In the genomic region with DNA sequence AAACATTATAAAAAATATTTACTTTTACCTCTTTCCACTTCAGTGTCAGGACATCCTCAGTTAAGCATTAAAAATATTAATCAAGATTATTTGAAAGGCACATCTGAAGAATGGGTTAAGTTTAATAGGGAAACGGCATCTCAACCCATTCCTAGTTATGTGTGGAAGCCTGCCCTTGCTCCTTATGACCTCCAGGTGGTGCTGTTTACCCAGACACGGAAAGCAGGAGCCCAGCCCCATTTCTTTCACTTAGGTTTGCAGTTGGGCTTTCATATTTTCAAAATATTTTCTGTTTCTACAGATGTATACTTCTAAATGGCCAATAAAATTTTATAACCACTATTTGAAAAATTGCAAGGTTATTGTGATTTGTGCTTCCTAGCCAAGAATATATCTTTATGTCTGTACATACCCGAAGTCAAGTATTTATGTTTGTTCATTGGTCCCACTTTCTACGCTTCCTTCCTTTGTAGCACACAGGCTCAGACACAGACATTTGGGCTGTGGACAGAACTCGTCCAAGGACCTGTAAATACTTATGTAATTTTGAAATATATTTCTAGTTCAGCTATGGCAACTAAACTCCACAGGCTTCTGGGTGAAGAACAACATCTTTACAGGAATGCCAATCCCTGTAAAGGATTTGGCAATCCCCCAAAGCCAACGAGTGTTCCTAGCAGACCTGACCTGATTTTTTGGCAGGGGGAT, we compare ENCODE assay signal across 7 cellular contexts.
DNase-seq lines count a peak whose midpoint lies in the region; TF ChIP-seq lines count a peak whose summit lies in the region.

No MANE protein-coding gene starts in this region.

- CTCF ChIA-PET in HEK293 (lab: Yijun Ruan, JAX) = interaction anchor here (0.6 to 1.9 kb wide), 18 partner anchors 10 to 1772 kb away, joined by 3 to 9 read pairs (median 4); no protein-coding TSS in a partner anchor

- TF ChIP-seq CTCF in GM12872 (IDR thresholded peaks at IDR 0.05; ENCODE audit: insufficient read depth, low read depth, low read length) (peak; percentile 89), HEK293 (tag by site-specific recombination; IDR thresholded peaks at IDR 0.05) (peak; percentile 34; the same call in 1 of the 2 replicates), chondrocyte (IDR thresholded peaks at IDR 0.05) (peak; percentile 99)

- H3K36me3 Mint-ChIP-seq in chondrocyte (ENCODE audit: low read depth) = peaks cover 1% of the 10 kb centered on the region

- no peak overlapping the region for H3K4me3 ChIP-seq in HEK293 (ENCODE audit: low read depth, low read length)

- peaks cover 5% of the 10 kb centered on the region; the same call in 1 of the 2 replicates for H3K4me1 ChIP-seq in HEK293 (ENCODE audit: control insufficient read depth, insufficient read depth, low read length)

- H3K27me3 ChIP-seq in layer of hippocampus (ENCODE audit: control insufficient read depth, insufficient read depth, low read length) = no peaks in the 10 kb centered on the region

- H3K4me3 Mint-ChIP-seq in chondrocyte (ENCODE audit: unreplicated experiment) = no peak overlapping the region

- H3K27ac Mint-ChIP-seq in chondrocyte (ENCODE audit: unreplicated experiment) = peak overlapping the region; percentile 4

- no peaks in the 10 kb centered on the region for H3K36me3 ChIP-seq in HEK293 (ENCODE audit: control insufficient read depth in 2 of 2, insufficient read depth in 1 of 2, low read length in 2 of 2)

- DNase-seq in NCI-H1092 treated with DMSO at 0.1 percent for 48 hours (lab: John Stamatoyannopoulos, UW) (peak; percentile 67), T-helper 1 cell (peak in 3 of 5 donors; percentile 6 to 20 (median 8)), chondrocyte (ENCODE audit: low spot score) (no peak)
- DNase-seq in stimulated activated CD4-positive, alpha-beta T cell treated with anti-CD3 and anti-CD28 coated beads, Interleukin-4, amount 100 ng/mL, for 1 hour = peak; percentile 8

- no peak overlapping the region for H3K27ac ChIP-seq in HEK293 (ENCODE audit: extremely low read depth, low read depth, low read length)
- H3K27ac ChIP-seq in layer of hippocampus (ENCODE audit: low read depth, low read length) = peak overlapping the region; percentile 32

- H3K27me3 Mint-ChIP-seq in chondrocyte (ENCODE audit: low read depth) = no peaks in the 10 kb centered on the region

- POLR2A ChIA-PET in HEK293 (lab: Yijun Ruan, JAX) = no interaction called here

- no peaks in the 10 kb centered on the region for H3K9me3 ChIP-seq in HEK293 (ENCODE audit: control insufficient read depth, insufficient read depth, low read depth, low read length)

- H3K9me3 Mint-ChIP-seq in chondrocyte (ENCODE audit: low read depth) = no peaks in the 10 kb centered on the region

- H3K4me1 Mint-ChIP-seq in chondrocyte (ENCODE audit: low read depth) = peaks cover 11% of the 10 kb centered on the region

TF ChIP-seq in HEK293, 187 proteins besides CTCF, POLR2A, EP300 and RAD21:
- TF ChIP-seq, protein P1, sequence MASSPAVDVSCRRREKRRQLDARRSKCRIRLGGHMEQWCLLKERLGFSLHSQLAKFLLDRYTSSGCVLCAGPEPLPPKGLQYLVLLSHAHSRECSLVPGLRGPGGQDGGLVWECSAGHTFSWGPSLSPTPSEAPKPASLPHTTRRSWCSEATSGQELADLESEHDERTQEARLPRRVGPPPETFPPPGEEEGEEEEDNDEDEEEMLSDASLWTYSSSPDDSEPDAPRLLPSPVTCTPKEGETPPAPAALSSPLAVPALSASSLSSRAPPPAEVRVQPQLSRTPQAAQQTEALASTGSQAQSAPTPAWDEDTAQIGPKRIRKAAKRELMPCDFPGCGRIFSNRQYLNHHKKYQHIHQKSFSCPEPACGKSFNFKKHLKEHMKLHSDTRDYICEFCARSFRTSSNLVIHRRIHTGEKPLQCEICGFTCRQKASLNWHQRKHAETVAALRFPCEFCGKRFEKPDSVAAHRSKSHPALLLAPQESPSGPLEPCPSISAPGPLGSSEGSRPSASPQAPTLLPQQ (tag by site-specific recombination; IDR thresholded peaks at IDR 0.05) = 0 out of 2 replicates have a peak, but pooled peaks have one; percentile 14
- TF ChIP-seq ZNF223 (tag by site-specific recombination; IDR thresholded peaks at IDR 0.05) (no peak), ZNF335 (tag by site-specific recombination; conservative IDR thresholded peaks at IDR 0.05) (no peak), ZNF202 (tag by site-specific recombination; IDR thresholded peaks at IDR 0.05; ENCODE audit: borderline replicate concordance) (no peak), ZNF155 (tag by site-specific recombination; IDR thresholded peaks at IDR 0.05) (no peak), ZNF654 (tag by site-specific recombination; IDR thresholded peaks at IDR 0.05; ENCODE audit: low read depth) (peak; percentile 73)
- TF ChIP-seq, protein P2, sequence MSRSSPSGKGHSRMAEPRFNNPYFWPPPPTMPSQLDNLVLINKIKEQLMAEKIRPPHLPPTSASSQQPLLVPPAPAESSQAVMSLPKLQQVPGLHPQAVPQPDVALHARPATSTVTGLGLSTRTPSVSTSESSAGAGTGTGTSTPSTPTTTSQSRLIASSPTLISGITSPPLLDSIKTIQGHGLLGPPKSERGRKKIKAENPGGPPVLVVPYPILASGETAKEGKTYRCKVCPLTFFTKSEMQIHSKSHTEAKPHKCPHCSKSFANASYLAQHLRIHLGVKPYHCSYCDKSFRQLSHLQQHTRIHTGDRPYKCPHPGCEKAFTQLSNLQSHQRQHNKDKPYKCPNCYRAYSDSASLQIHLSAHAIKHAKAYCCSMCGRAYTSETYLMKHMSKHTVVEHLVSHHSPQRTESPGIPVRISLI (tag by site-specific recombination; IDR thresholded peaks at IDR 0.05) = no peak
- TF ChIP-seq, protein P3, sequence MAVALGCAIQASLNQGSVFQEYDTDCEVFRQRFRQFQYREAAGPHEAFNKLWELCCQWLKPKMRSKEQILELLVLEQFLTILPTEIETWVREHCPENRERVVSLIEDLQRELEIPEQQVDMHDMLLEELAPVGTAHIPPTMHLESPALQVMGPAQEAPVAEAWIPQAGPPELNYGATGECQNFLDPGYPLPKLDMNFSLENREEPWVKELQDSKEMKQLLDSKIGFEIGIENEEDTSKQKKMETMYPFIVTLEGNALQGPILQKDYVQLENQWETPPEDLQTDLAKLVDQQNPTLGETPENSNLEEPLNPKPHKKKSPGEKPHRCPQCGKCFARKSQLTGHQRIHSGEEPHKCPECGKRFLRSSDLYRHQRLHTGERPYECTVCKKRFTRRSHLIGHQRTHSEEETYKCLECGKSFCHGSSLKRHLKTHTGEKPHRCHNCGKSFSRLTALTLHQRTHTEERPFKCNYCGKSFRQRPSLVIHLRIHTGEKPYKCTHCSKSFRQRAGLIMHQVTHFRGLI (tag by site-specific recombination; IDR thresholded peaks at IDR 0.05) = peak; percentile 99

Comparison
In these comparisons a context has a peak if more than half of its experiments do, and no peak if none do; other contexts are left out.
1. CTCF ChIP-seq: peak in every context shown above with its lines; median percentile 99 in chondrocyte; 89 in GM12872; 34 in HEK293.